17 cellular contexts compared by ENCODE assay signal in genomic region chr9:136092353-136092650, GRCh38. TPM values are rescaled to one million over a fixed set of nuclear protein-coding genes. Genes with fewer than 3 reads are reported as not detected.
DNase-seq lines count a peak whose midpoint lies in the region; ATAC-seq, FAIRE-seq and TF ChIP-seq lines count a peak whose summit lies in the region.
"Had no signal": no experiment of that assay in that cellular context is flagged by ENCODE, and none has a peak within 500 bp of the region (broad histone marks: within the 10 kb centered on the region; RNA-seq: fewer than 3 reads in every experiment).

No MANE protein-coding gene starts in this region.

- FAIRE-seq in A549 (lab: Jason Lieb, UNC), result no peak

- peak overlapping the region; percentile 25 for H3K9ac ChIP-seq in NT2/D1 (ENCODE audit: insufficient read length, low read depth)
- H3K9ac ChIP-seq in rectal smooth muscle tissue (ENCODE audit: low read length), result no peak overlapping the region

- ATAC-seq in A549 (no peak), GM21737 (IDR thresholded peaks at IDR 0.05; ENCODE audit: unreplicated experiment) (no peak), GM21786 (IDR thresholded peaks at IDR 0.05; ENCODE audit: unreplicated experiment) (no peak)
- ATAC-seq: stimulated activated naive B cell treated with anti-CD40 and anti-IgM and Interleukin-4, amounts not matched to agents 10 μg/mL and 1 μg/mL and 100 μg/mL, for 72 hours had no signal

- no peak for TF ChIP-seq CTCF in A549 (IDR thresholded peaks at IDR 0.05)
- no peak for TF ChIP-seq CTCF in right atrium auricular region (IDR thresholded peaks at IDR 0.05)

- H3K4me3 ChIP-seq in A549, result no peak overlapping the region
- H3K4me3 ChIP-seq in NT2/D1 (ENCODE audit: insufficient read length, low read depth), result no peak overlapping the region
- no peak overlapping the region for H3K4me3 ChIP-seq in right atrium auricular region
- peak overlapping the region; percentile 74 for H3K4me3 ChIP-seq in rectal smooth muscle tissue (ENCODE audit: low read length)
- H3K4me3 ChIP-seq: ovary had no signal

- 91% methylated on average over 10 of the region's 10 CpGs for WGBS in A549 (ENCODE audit: missing lambda C conversion rate)

- H3K27me3 ChIP-seq in NT2/D1 (ENCODE audit: insufficient read depth, insufficient read length) (peaks cover 11% of the 10 kb centered on the region), right atrium auricular region (no peaks in the 10 kb centered on the region), rectal smooth muscle tissue (ENCODE audit: control insufficient read depth, insufficient read depth, low read length) (no peaks in the 10 kb centered on the region)
- H3K27me3 ChIP-seq: ovary had no signal

- H3K9me3 ChIP-seq in A549 (no peaks in the 10 kb centered on the region), NT2/D1 (ENCODE audit: insufficient read depth, low read length) (no peaks in the 10 kb centered on the region), right atrium auricular region (no peaks in the 10 kb centered on the region)
- H3K9me3 ChIP-seq: ovary, spleen had no signal

- POLR2A ChIA-PET in A549 (lab: Yijun Ruan, JAX), result no interaction called here

- H3K36me3 ChIP-seq in NT2/D1 (ENCODE audit: insufficient read depth, insufficient read length, low read length) (peaks cover 16% of the 10 kb centered on the region), right atrium auricular region (no peaks in the 10 kb centered on the region), rectal smooth muscle tissue (ENCODE audit: control insufficient read depth, insufficient read depth, low read length) (no peaks in the 10 kb centered on the region)
- H3K36me3 ChIP-seq: ovary had no signal

- no peak for TF ChIP-seq POLR2A in A549 (IDR thresholded peaks at IDR 0.05; ENCODE audit: low read length)

- peak overlapping the region; percentile 97; the same call in 2 of the 3 replicates for H3K4me2 ChIP-seq in A549

- peak overlapping the region in 1 of 2 experiments; percentile 92; a peak in 2 of 6 replicates for H3K27ac ChIP-seq in A549
- H3K27ac ChIP-seq in right atrium auricular region, result peak overlapping the region; percentile 90 to 99
- peak overlapping the region; percentile 94 for H3K27ac ChIP-seq in rectal smooth muscle tissue (ENCODE audit: low read depth, low read length)

- no peak for TF ChIP-seq EP300 in A549 (IDR thresholded peaks at IDR 0.05)

- H3K4me1 ChIP-seq in A549, result peaks cover 57% of the 10 kb centered on the region
- peaks cover 55% of the 10 kb centered on the region for H3K4me1 ChIP-seq in NT2/D1 (ENCODE audit: insufficient read depth, insufficient read length)
- peaks cover 0 to 80% of the 10 kb centered on the region in 2 donors for H3K4me1 ChIP-seq in right atrium auricular region
- peaks cover 57% of the 10 kb centered on the region for H3K4me1 ChIP-seq in rectal smooth muscle tissue (ENCODE audit: control insufficient read depth, insufficient read depth, low read length)

- CTCF ChIA-PET in A549 (lab: Yijun Ruan, JAX), result interaction anchor here (1.2 to 4.2 kb wide), 6 partner anchors 12 to 125 kb away, joined by 3 to 94 read pairs (median 16); partner anchors contain the start of gene TMEM250

- DNase-seq in A549 (ENCODE audit: low read depth in 1 of 2, low spot score in 1 of 2), result no peak
- DNase-seq in NT2/D1 (ENCODE audit: low read depth, low spot score), result no peak
- DNase-seq in right atrium auricular region (ENCODE audit: low spot score), result no peak
- no peak for DNase-seq in activated CD4-positive, alpha-beta T cell treated with anti-CD3 and anti-CD28 coated beads for 48 hours
- no peak for DNase-seq in A172 (ENCODE audit: low spot score)
- DNase-seq: activated gamma-delta T cell; amygdala; EL; Karpas-422; NCI-H1105 treated with DMSO at 0.1 percent for 48 hours; ovary; spleen; stimulated activated naive B cell treated with anti-CD40 and anti-IgM and Interleukin-4, amounts not matched to agents 10 μg/mL and 1 μg/mL and 100 μg/mL, for 72 hours; T-helper 2 cell had no signal

- no peak for TF ChIP-seq RAD21 in A549 (conservative IDR thresholded peaks at IDR 0.05 in 1 of 2, IDR thresholded peaks at IDR 0.05 in 1 of 2)

TF ChIP-seq in A549, 52 proteins besides CTCF, POLR2A, EP300 and RAD21:
- TF ChIP-seq HMGXB4 (CRISPR knock-in tag; IDR thresholded peaks at IDR 0.05; ENCODE audit: borderline replicate concordance), result no peak
- no peak for TF ChIP-seq JUNB (IDR thresholded peaks at IDR 0.05)
- TF ChIP-seq RCOR1 (IDR thresholded peaks at IDR 0.05; ENCODE audit: low read depth, low read length), result no peak
- no peak for TF ChIP-seq CHD2 (IDR thresholded peaks at IDR 0.05; ENCODE audit: low read length, partially characterized antibody)
- TF ChIP-seq ESRRA (IDR thresholded peaks at IDR 0.05; ENCODE audit: borderline replicate concordance, low read length), result no peak
- TF ChIP-seq FOXS1 (CRISPR knock-in tag; IDR thresholded peaks at IDR 0.05), result no peak
- no peak for TF ChIP-seq JUN (IDR thresholded peaks at IDR 0.05)
- TF ChIP-seq HDAC2 (IDR thresholded peaks at IDR 0.05), result no peak
- no peak for TF ChIP-seq FOSB (CRISPR knock-in tag; IDR thresholded peaks at IDR 0.05)
- TF ChIP-seq CHD4 (IDR thresholded peaks at IDR 0.05; ENCODE audit: borderline replicate concordance), result no peak
- TF ChIP-seq REST (IDR thresholded peaks at IDR 0.05), result no peak
- no peak for TF ChIP-seq MAX (IDR thresholded peaks at IDR 0.05)

RNA-seq across cellular contexts. Expression of gene NACC2, which starts 2.8 kb away (rescaled TPM):
- 12.7 and 16.1 TPM in 2 replicates for polyA plus RNA-seq in A549 (2011; rRNA removed)
- polyA plus RNA-seq in A549 (2012; cell fraction: cytosol; rRNA removed), result 24.7 and 31.7 TPM in 2 replicates
- polyA plus RNA-seq in A549 (2012; cell fraction: nucleus; rRNA removed), result 60.5 and 64.5 TPM in 2 replicates
- 28.4 to 29.5 TPM (median 29.2 TPM) in 3 replicates for polyA plus RNA-seq in A549 (2017; fragmentation: RNase III; extraction: RNeasy Plus Mini Kit Qiagen cat#74134 plus additional on column Dnase treatment)
- 16.6 and 18.9 TPM in 2 replicates for polyA minus RNA-seq in A549 (2011; rRNA and poly(A)+ RNA removed)
- 10 to 100 TPM; 49.1 to 55.5 TPM for total RNA-seq in right atrium auricular region
- 34.2 and 41.6 TPM in 2 replicates for total RNA-seq in A172 (2014; rRNA removed; shearing (Covaris generic))

RNA-seq across cellular contexts. Expression of gene TMEM250, which starts 26.4 kb away (rescaled TPM):
- polyA plus RNA-seq in A549 (2011; rRNA removed) (13.0 and 15.3 TPM in 2 replicates), A549 (2017; fragmentation: RNase III; extraction: RNeasy Plus Mini Kit Qiagen cat#74134 plus additional on column Dnase treatment) (31.4 to 35.2 TPM (median 34.0 TPM) in 3 replicates)
- polyA plus RNA-seq in A549 (2012; cell fraction: cytosol; rRNA removed), result 19.7 and 31.3 TPM in 2 replicates
- polyA plus RNA-seq in A549 (2012; cell fraction: nucleus; rRNA removed), result 34.7 and 47.6 TPM in 2 replicates
- polyA minus RNA-seq in A549 (2011; rRNA and poly(A)+ RNA removed), result 16.1 and 19.3 TPM in 2 replicates
- total RNA-seq in right atrium auricular region, result 10 to 100 TPM; 20.3 to 29.3 TPM
- 70.4 and 81.1 TPM in 2 replicates for total RNA-seq in A172 (2014; rRNA removed; shearing (Covaris generic))
